In genomic region chr4:36255575-36255974, GRCh38 we compare ENCODE assay signal across 9 cellular contexts. TPM values are rescaled to one million over a fixed set of nuclear protein-coding genes. Genes with fewer than 3 reads are reported as not detected.
A peak's percentile ranks its signal among the peaks of the same experiment; 100 is the strongest.
DNase-seq lines count a peak whose midpoint lies in the region; ATAC-seq, FAIRE-seq and TF ChIP-seq lines count a peak whose summit lies in the region.
"Had no signal": no experiment of that assay in that cellular context is flagged by ENCODE, and none has a peak within 500 bp of the region (broad histone marks: within the 10 kb centered on the region; RNA-seq: fewer than 3 reads in every experiment).

No MANE protein-coding gene starts in this region.

- TF ChIP-seq CTCF in liver (IDR thresholded peaks at IDR 0.05; ENCODE audit: low read depth, low read length, missing input control) = no peak
- no peak for TF ChIP-seq CTCF in HepG2 (CRISPR knock-in tag; IDR thresholded peaks at IDR 0.05)
- no peak for TF ChIP-seq CTCF in lower lobe of right lung (IDR thresholded peaks at IDR 0.05)

- peak overlapping the region; percentile 91 for H3K27ac Mint-ChIP-seq in activated CD4-positive, alpha-beta T cell treated with anti-CD3 and anti-CD28 coated beads, Interleukin-2, amount 10 ng/mL, durations not matched to agents 24 days and 14 days

- H3K36me3 Mint-ChIP-seq in activated CD4-positive, alpha-beta T cell treated with anti-CD3 and anti-CD28 coated beads, Interleukin-2, amount 10 ng/mL, durations not matched to agents 24 days and 14 days (ENCODE audit: low read depth) = no peaks in the 10 kb centered on the region

- no peaks in the 10 kb centered on the region for H3K79me2 ChIP-seq in HepG2 (ENCODE audit: insufficient read depth, low read length)

- 81% methylated on average over 2 of the region's 2 CpGs for WGBS in liver
- 31% methylated on average over 2 of the region's 2 CpGs for WGBS in HepG2 (ENCODE audit: low lambda C conversion rate)

- ATAC-seq in HepG2 (no peak), HG03354 (IDR thresholded peaks at IDR 0.05; ENCODE audit: poor library complexity, severe bottlenecking, unreplicated experiment) (peak; percentile 94), lower lobe of right lung (peak; percentile 76 to 78)

- BruUV-seq in HepG2 (replicated peaks; lab: Mats Ljungman, UMichigan) = no TSS peak

- peak overlapping the region; percentile 70 for H3K4me3 Mint-ChIP-seq in activated CD4-positive, alpha-beta T cell treated with anti-CD3 and anti-CD28 coated beads, Interleukin-2, amount 10 ng/mL, durations not matched to agents 24 days and 14 days

- no peak overlapping the region for H2AFZ ChIP-seq in HepG2 (ENCODE audit: low read length)

- H3K27me3 ChIP-seq in liver (ENCODE audit: control insufficient read depth in 4 of 4, insufficient read depth in 4 of 4, low read length in 3 of 4) (no peaks in the 10 kb centered on the region), HepG2 (ENCODE audit: control insufficient read depth in 1 of 2, insufficient read depth in 2 of 2, low read length in 2 of 2) (no peaks in the 10 kb centered on the region), lower lobe of right lung (ENCODE audit: low read depth) (no peaks in the 10 kb centered on the region)

- POLR2A ChIA-PET in HepG2 (lab: Yijun Ruan, JAX) = no interaction called here

- H3K36me3 ChIP-seq in liver (ENCODE audit: control insufficient read depth in 4 of 4, insufficient read depth in 3 of 4, low read depth in 1 of 4, low read length in 3 of 4) = no peaks in the 10 kb centered on the region
- no peaks in the 10 kb centered on the region for H3K36me3 ChIP-seq in HepG2 (replicated peaks in 1 of 2; ENCODE audit: control insufficient read depth in 1 of 2, insufficient read depth in 2 of 2, low read length in 2 of 2)
- H3K36me3 ChIP-seq in lower lobe of right lung = no peaks in the 10 kb centered on the region

- TF ChIP-seq POLR2A in HepG2 (IDR thresholded peaks at IDR 0.05; ENCODE audit: insufficient read depth in 1 of 2, low read depth in 2 of 2, low read length in 2 of 2) = no peak

- H3K9ac ChIP-seq in liver (ENCODE audit: low read depth in 1 of 2, low read length in 2 of 2) (no peak overlapping the region), HepG2 (ENCODE audit: insufficient read depth, low read depth, low read length) (no peak overlapping the region)

- H3K27me3 Mint-ChIP-seq in activated CD4-positive, alpha-beta T cell treated with anti-CD3 and anti-CD28 coated beads, Interleukin-2, amount 10 ng/mL, durations not matched to agents 24 days and 14 days = no peaks in the 10 kb centered on the region

- no peaks in the 10 kb centered on the region for H4K20me1 ChIP-seq in HepG2 (ENCODE audit: insufficient read depth, low read length)

- peaks cover 28% of the 10 kb centered on the region for H3K4me1 Mint-ChIP-seq in activated CD4-positive, alpha-beta T cell treated with anti-CD3 and anti-CD28 coated beads, Interleukin-2, amount 10 ng/mL, durations not matched to agents 24 days and 14 days

- in situ Hi-C loops in HepG2 (cut with HindIII; ENCODE audit: extremely low pct_ligation_motif_present, low pct_unique_long_range_greater_than_20kb) = no loop called here

- no peaks in the 10 kb centered on the region for H3K9me3 ChIP-seq in liver (ENCODE audit: control insufficient read depth in 4 of 4, low read length in 3 of 4)
- H3K9me3 ChIP-seq in HepG2 (ENCODE audit: low read length) = no peaks in the 10 kb centered on the region
- no peaks in the 10 kb centered on the region for H3K9me3 ChIP-seq in lower lobe of right lung

- no peak overlapping the region for H3K4me3 ChIP-seq in liver (ENCODE audit: low read depth in 1 of 3, low read length in 3 of 3)
- H3K4me3 ChIP-seq in HepG2 (replicated peaks in 1 of 3; ENCODE audit: insufficient read depth in 1 of 3, low read depth in 2 of 3, low read length in 3 of 3) = no peak overlapping the region
- H3K4me3 ChIP-seq in lower lobe of right lung = no peak overlapping the region
- H3K4me3 ChIP-seq: lung had no signal

- FAIRE-seq in HepG2 (lab: Jason Lieb, UNC) = no peak

- TF ChIP-seq EP300 in HepG2 (IDR thresholded peaks at IDR 0.05; ENCODE audit: low read depth in 2 of 2, low read length in 2 of 2) = no peak
- TF ChIP-seq EP300 in HepG2 (CRISPR knock-in tag; IDR thresholded peaks at IDR 0.05; ENCODE audit: borderline replicate concordance) = no peak

- intact Hi-C loops in HepG2 (cut with micrococcal nuclease; ENCODE audit: unreplicated experiment) = no loop called here
- intact Hi-C loops in activated CD4-positive, alpha-beta T cell treated with anti-CD3 and anti-CD28 coated beads, Interleukin-2, amount 10 ng/mL, durations not matched to agents 24 days and 14 days (cut with micrococcal nuclease) = loop anchor here (1.0 kb wide), 6 partner anchors 11 to 93 kb away; partner anchors contain the start of gene ARAP2
- intact Hi-C loops in lower lobe of right lung (cut with DNase I) = no loop called here

- CTCF ChIA-PET in HepG2 (lab: Yijun Ruan, JAX; ENCODE audit: low intra/inter-chr PET ratio, low total read pairs) = no interaction called here

- TF ChIP-seq RAD21 in liver (IDR thresholded peaks at IDR 0.05) = peak in 1 of 2 donors; percentile 9
- no peak for TF ChIP-seq RAD21 in HepG2 (CRISPR knock-in tag; IDR thresholded peaks at IDR 0.05)

- no peaks in the 10 kb centered on the region for H3K4me1 ChIP-seq in liver (ENCODE audit: control insufficient read depth in 4 of 4, insufficient read depth in 4 of 4, low read length in 3 of 4)
- no peaks in the 10 kb centered on the region for H3K4me1 ChIP-seq in HepG2 (ENCODE audit: insufficient read depth, low read length)
- H3K4me1 ChIP-seq in lower lobe of right lung = peaks cover 8% of the 10 kb centered on the region

- H3K4me2 ChIP-seq in HepG2 (ENCODE audit: low read depth, low read length) = no peak overlapping the region

- peaks cover 3% of the 10 kb centered on the region for H3K9me3 Mint-ChIP-seq in activated CD4-positive, alpha-beta T cell treated with anti-CD3 and anti-CD28 coated beads, Interleukin-2, amount 10 ng/mL, durations not matched to agents 24 days and 14 days

- no peak for DNase-seq in HepG2 (ENCODE audit: low spot score)
- peak; percentile 91 for DNase-seq in activated CD4-positive, alpha-beta T cell treated with anti-CD3 and anti-CD28 coated beads, Interleukin-2, amount 10 ng/mL, durations not matched to agents 24 days and 14 days
- no peak for DNase-seq in lower lobe of right lung
- no peak for DNase-seq in SHP77 treated with DMSO at 0.1 percent for 48 hours (lab: John Stamatoyannopoulos, UW)
- no peak for DNase-seq in putamen (ENCODE audit: low spot score)
- no peak for DNase-seq in NCI-H1930 (lab: John Stamatoyannopoulos, UW)

- H3K27ac ChIP-seq in liver (ENCODE audit: low read depth in 1 of 2, low read length in 2 of 2) (no peak overlapping the region), HepG2 (ENCODE audit: extremely low read length, insufficient read depth, low read length) (no peak overlapping the region), lower lobe of right lung (no peak overlapping the region)

RNA-seq across cellular contexts. Expression of gene ARAP2, which starts 11.3 kb away (rescaled TPM):
- total RNA-seq in liver = 10 to 100 TPM in 1 of 2 donors, 1 to 10 TPM in 1; 5.3 to 23.6 TPM
- 1 to 10 TPM; 1.6 to 5.5 TPM for polyA plus RNA-seq in liver
- total RNA-seq in HepG2 (2016; rRNA removed; fragmentation: Illumina TruSeq; extraction: Trizol) = 1.4 and 1.5 TPM in 2 replicates
- total RNA-seq in HepG2 (2016; cell fraction: cytosol; rRNA removed; fragmentation: Illumina TruSeq; extraction: Trizol; ENCODE audit: low read depth) = 1.5 and 1.8 TPM in 2 replicates
- 0.95 and 0.97 TPM in 2 replicates for total RNA-seq in HepG2 (2016; cell fraction: insoluble cytoplasmic fraction; rRNA removed; fragmentation: Illumina TruSeq; extraction: Trizol)
- 1.00 and 1.2 TPM in 2 replicates for total RNA-seq in HepG2 (2016; cell fraction: membrane; rRNA removed; fragmentation: Illumina TruSeq; extraction: Trizol)
- 4.1 and 5.6 TPM in 2 replicates for total RNA-seq in HepG2 (2016; cell fraction: nucleus; rRNA removed; fragmentation: Illumina TruSeq; extraction: Trizol)
- 0.16 and 0.37 TPM in 2 replicates for polyA plus RNA-seq in HepG2 (2011; rRNA removed)
- 0.09 TPM in 2 replicates for polyA plus RNA-seq in HepG2 (2011; cell fraction: cytosol; rRNA removed)
- polyA plus RNA-seq in HepG2 (2011; cell fraction: nucleus; rRNA removed) = 0.14 and 0.35 TPM in 2 replicates
- polyA plus RNA-seq in HepG2 (2012) = 0.13 and 0.16 TPM in 2 replicates
- polyA plus RNA-seq in HepG2 (2016; cell fraction: cytosol; fragmentation: Illumina TruSeq; extraction: Trizol; ENCODE audit: low read depth) = 0.02 and 0.10 TPM in 2 replicates
- 0.32 and 0.37 TPM in 2 replicates for polyA plus RNA-seq in HepG2 (2016; cell fraction: insoluble cytoplasmic fraction; fragmentation: Illumina TruSeq; extraction: Trizol; ENCODE audit: low read depth)
- 0.03 and 0.15 TPM in 2 replicates for polyA plus RNA-seq in HepG2 (2016; cell fraction: membrane; fragmentation: Illumina TruSeq; extraction: Trizol; ENCODE audit: low read depth)
- polyA plus RNA-seq in HepG2 (2016; cell fraction: nucleus; fragmentation: Illumina TruSeq; extraction: Trizol; ENCODE audit: insufficient read depth, low read depth) = 0.53 and 0.87 TPM in 2 replicates
- polyA minus RNA-seq in HepG2 (2011; rRNA and poly(A)+ RNA removed; ENCODE audit: low replicate concordance) = 0.74 and 12.3 TPM in 2 replicates
- polyA minus RNA-seq in HepG2 (2011; cell fraction: cytosol; rRNA and poly(A)+ RNA removed) = 0.49 and 0.70 TPM in 2 replicates
- 3.1 and 4.7 TPM in 2 replicates for polyA minus RNA-seq in HepG2 (2011; cell fraction: nucleus; rRNA and poly(A)+ RNA removed)
- total RNA-seq in activated CD4-positive, alpha-beta T cell treated with anti-CD3 and anti-CD28 coated beads, Interleukin-2, amount 10 ng/mL, durations not matched to agents 24 days and 14 days = 45.3 and 45.4 TPM in 2 replicates
- 74.5 TPM for total RNA-seq in lower lobe of right lung

RNA-seq across cellular contexts. Expression of gene DTHD1, which starts 25.8 kb away (rescaled TPM):
- under 1 TPM in 1 of 2 donors, not detected in 1; 0.42 TPM for total RNA-seq in liver
- under 1 TPM; 0.06 to 0.07 TPM for polyA plus RNA-seq in liver
- total RNA-seq in HepG2 (2016; rRNA removed; fragmentation: Illumina TruSeq; extraction: Trizol) = not detected in 2 replicates
- total RNA-seq in HepG2 (2016; cell fraction: cytosol; rRNA removed; fragmentation: Illumina TruSeq; extraction: Trizol; ENCODE audit: low read depth) = not detected in 2 replicates
- total RNA-seq in HepG2 (2016; cell fraction: insoluble cytoplasmic fraction; rRNA removed; fragmentation: Illumina TruSeq; extraction: Trizol) = not detected in 2 replicates
- not detected in 2 replicates for total RNA-seq in HepG2 (2016; cell fraction: membrane; rRNA removed; fragmentation: Illumina TruSeq; extraction: Trizol)
- not detected in 2 replicates for total RNA-seq in HepG2 (2016; cell fraction: nucleus; rRNA removed; fragmentation: Illumina TruSeq; extraction: Trizol)
- polyA plus RNA-seq in HepG2 (2011; rRNA removed) = not detected in 2 replicates
- not detected in 2 replicates for polyA plus RNA-seq in HepG2 (2011; cell fraction: cytosol; rRNA removed)
- not detected in 2 replicates for polyA plus RNA-seq in HepG2 (2011; cell fraction: nucleus; rRNA removed)
- not detected in 2 replicates for polyA plus RNA-seq in HepG2 (2012)
- not detected in 2 replicates for polyA plus RNA-seq in HepG2 (2016; cell fraction: cytosol; fragmentation: Illumina TruSeq; extraction: Trizol; ENCODE audit: low read depth)
- polyA plus RNA-seq in HepG2 (2016; cell fraction: insoluble cytoplasmic fraction; fragmentation: Illumina TruSeq; extraction: Trizol; ENCODE audit: low read depth) = not detected in 2 replicates
- not detected in 2 replicates for polyA plus RNA-seq in HepG2 (2016; cell fraction: membrane; fragmentation: Illumina TruSeq; extraction: Trizol; ENCODE audit: low read depth)
- polyA plus RNA-seq in HepG2 (2016; cell fraction: nucleus; fragmentation: Illumina TruSeq; extraction: Trizol; ENCODE audit: insufficient read depth, low read depth) = not detected in 2 replicates
- not detected in 2 replicates for polyA minus RNA-seq in HepG2 (2011; rRNA and poly(A)+ RNA removed; ENCODE audit: low replicate concordance)
- polyA minus RNA-seq in HepG2 (2011; cell fraction: cytosol; rRNA and poly(A)+ RNA removed) = not detected in 2 replicates
- polyA minus RNA-seq in HepG2 (2011; cell fraction: nucleus; rRNA and poly(A)+ RNA removed) = not detected in 2 replicates
- total RNA-seq in activated CD4-positive, alpha-beta T cell treated with anti-CD3 and anti-CD28 coated beads, Interleukin-2, amount 10 ng/mL, durations not matched to agents 24 days and 14 days = 0.49 and 0.95 TPM in 2 replicates
- 8.0 TPM for total RNA-seq in lower lobe of right lung
